In the genomic region with DNA sequence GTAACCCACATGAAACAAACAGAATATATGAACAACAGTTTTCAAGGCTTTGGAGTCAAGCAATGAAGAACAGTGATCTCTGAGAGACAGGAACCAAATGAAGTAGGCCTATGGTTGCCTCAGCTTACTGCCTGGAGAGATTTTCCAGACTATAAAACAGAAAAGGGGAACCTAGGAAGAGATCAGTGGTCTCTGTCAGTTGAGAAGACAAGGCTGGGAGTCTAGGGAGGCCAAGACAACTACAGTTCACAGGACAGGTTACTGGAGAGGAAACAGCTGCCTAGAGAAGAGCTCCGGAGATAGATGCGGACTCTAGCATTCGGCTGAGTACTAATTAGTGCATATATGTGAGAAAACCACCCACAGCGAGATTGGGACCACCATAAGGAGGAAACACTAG, we compare ENCODE assay signal across 28 cellular contexts.
"Had no signal": no experiment of that assay in that cellular context is flagged by ENCODE, and none has a peak within 500 bp of the region (broad histone marks: within the 10 kb centered on the region; RNA-seq: fewer than 3 reads in every experiment).

No MANE protein-coding gene starts in this region.

- H3K27me3 Mint-ChIP-seq: activated CD4-positive, alpha-beta memory T cell treated with anti-CD3 and anti-CD28 coated beads, Interleukin-2, amount 10 ng/mL, durations not matched to agents 7 days and 5 days; activated CD4-positive, alpha-beta T cell treated with anti-CD3 and anti-CD28 coated beads, Interleukin-2, amount 10 ng/mL, durations not matched to agents 7 days and 5 days; activated naive CD8-positive, alpha-beta T cell; activated T-helper 17 cell treated with anti-CD3 and anti-CD28 coated beads, Interleukin-2, amount 50 U/mL, for 72 hours; central memory CD8-positive, alpha-beta T cell had no signal

- H3K9me3 ChIP-seq: esophagus muscularis mucosa, gastrocnemius medialis, heart left ventricle had no signal

- H3K36me3 Mint-ChIP-seq: activated naive CD8-positive, alpha-beta T cell had no signal

- H3K27ac ChIP-seq: brain microvascular endothelial cell, esophagus muscularis mucosa, foreskin keratinocyte, gastrocnemius medialis, heart left ventricle had no signal

- H3K27ac Mint-ChIP-seq: activated CD4-positive, alpha-beta memory T cell treated with anti-CD3 and anti-CD28 coated beads, Interleukin-2, amount 10 ng/mL, durations not matched to agents 7 days and 5 days; activated CD4-positive, alpha-beta T cell treated with anti-CD3 and anti-CD28 coated beads, Interleukin-2, amount 10 ng/mL, durations not matched to agents 7 days and 5 days; activated naive CD8-positive, alpha-beta T cell; activated T-helper 17 cell treated with anti-CD3 and anti-CD28 coated beads, Interleukin-2, amount 50 U/mL, for 72 hours; effector memory CD8-positive, alpha-beta T cell; T-helper 1 cell treated with Interleukin-12 subunit alpha and Interleukin-12 subunit beta and Interleukin-4 antibody, amounts not matched to agents 30 μg/mL and 1 μg/mL, for 36 hours had no signal

- H3K4me3 ChIP-seq: esophagus muscularis mucosa, gastrocnemius medialis, heart left ventricle had no signal

- H3K27me3 ChIP-seq: brain microvascular endothelial cell, esophagus muscularis mucosa, foreskin keratinocyte, gastrocnemius medialis, heart left ventricle had no signal

- DNase-seq: activated CD4-positive, alpha-beta memory T cell treated with anti-CD3 and anti-CD28 coated beads, Interleukin-2, amount 10 ng/mL, durations not matched to agents 7 days and 5 days; activated CD4-positive, alpha-beta T cell treated with anti-CD3 and anti-CD28 coated beads for 1 hour; activated CD4-positive, alpha-beta T cell treated with anti-CD3 and anti-CD28 coated beads for 4 hours; activated CD4-positive, alpha-beta T cell treated with anti-CD3 and anti-CD28 coated beads, Interleukin-2, amount 10 ng/mL, durations not matched to agents 7 days and 5 days; activated CD4-positive, alpha-beta T cell treated with anti-CD3 and anti-CD28 coated beads, Interleukin-2, amount 50 U/mL, for 4 hours; activated effector memory CD4-positive, alpha-beta T cell treated with Interleukin-2 at 50 U/mL for 16 hours; activated gamma-delta T cell treated with Interleukin-2 at 50 U/mL for 16 hours; activated naive CD4-positive, alpha-beta T cell treated with anti-CD3 and anti-CD28 coated beads, Interleukin-2, amount 50 U/mL, for 16 hours; activated naive CD4-positive, alpha-beta T cell treated with Interleukin-2 at 50 U/mL for 16 hours; activated T-cell treated with anti-CD3 and anti-CD28 coated beads, Interleukin-2, amount 50 U/mL, for 4 hours; amniotic stem cell; anterior cingulate cortex; brain microvascular endothelial cell; cortex of kidney; dermis blood vessel endothelial cell; effector CD4-positive, alpha-beta T cell; effector memory CD8-positive, alpha-beta T cell; erythroblast; foreskin keratinocyte; gastrocnemius medialis; glutamatergic neuron; heart left ventricle; T-helper 9 cell had no signal

- ATAC-seq: activated T-cell treated with anti-CD3 and anti-CD28 coated beads, Interleukin-2, amount 50 U/mL, for 4 hours; activated T-helper 17 cell treated with anti-CD3 and anti-CD28 coated beads, Interleukin-2, amount 50 U/mL, for 72 hours; effector memory CD8-positive, alpha-beta T cell; foreskin keratinocyte; gastrocnemius medialis; heart left ventricle had no signal

- H3K4me1 ChIP-seq: foreskin keratinocyte, gastrocnemius medialis, heart left ventricle had no signal

- H3K4me1 Mint-ChIP-seq: activated CD4-positive, alpha-beta memory T cell treated with anti-CD3 and anti-CD28 coated beads, Interleukin-2, amount 10 ng/mL, durations not matched to agents 7 days and 5 days; activated CD4-positive, alpha-beta T cell treated with anti-CD3 and anti-CD28 coated beads, Interleukin-2, amount 10 ng/mL, durations not matched to agents 7 days and 5 days; activated T-helper 17 cell treated with anti-CD3 and anti-CD28 coated beads, Interleukin-2, amount 50 U/mL, for 72 hours; central memory CD8-positive, alpha-beta T cell had no signal

- H3K4me3 Mint-ChIP-seq: activated CD4-positive, alpha-beta memory T cell treated with anti-CD3 and anti-CD28 coated beads, Interleukin-2, amount 10 ng/mL, durations not matched to agents 7 days and 5 days; activated CD4-positive, alpha-beta T cell treated with anti-CD3 and anti-CD28 coated beads, Interleukin-2, amount 10 ng/mL, durations not matched to agents 7 days and 5 days; activated naive CD8-positive, alpha-beta T cell; activated T-cell treated with anti-CD3 and anti-CD28 coated beads, Interleukin-2, amount 50 U/mL, for 4 hours; activated T-helper 17 cell treated with anti-CD3 and anti-CD28 coated beads, Interleukin-2, amount 50 U/mL, for 72 hours; central memory CD8-positive, alpha-beta T cell; effector memory CD8-positive, alpha-beta T cell; T-helper 1 cell treated with Interleukin-12 subunit alpha and Interleukin-12 subunit beta and Interleukin-4 antibody, amounts not matched to agents 30 μg/mL and 1 μg/mL, for 36 hours had no signal

- H3K9me3 Mint-ChIP-seq: activated CD4-positive, alpha-beta memory T cell treated with anti-CD3 and anti-CD28 coated beads, Interleukin-2, amount 10 ng/mL, durations not matched to agents 7 days and 5 days; activated CD4-positive, alpha-beta T cell treated with anti-CD3 and anti-CD28 coated beads, Interleukin-2, amount 10 ng/mL, durations not matched to agents 7 days and 5 days; activated T-cell treated with anti-CD3 and anti-CD28 coated beads, Interleukin-2, amount 50 U/mL, for 4 hours; activated T-helper 17 cell treated with anti-CD3 and anti-CD28 coated beads, Interleukin-2, amount 50 U/mL, for 72 hours; central memory CD8-positive, alpha-beta T cell; effector memory CD8-positive, alpha-beta T cell; T-helper 1 cell treated with Interleukin-12 subunit alpha and Interleukin-12 subunit beta and Interleukin-4 antibody, amounts not matched to agents 30 μg/mL and 1 μg/mL, for 36 hours had no signal

- H3K36me3 ChIP-seq: brain microvascular endothelial cell, esophagus muscularis mucosa, gastrocnemius medialis, heart left ventricle had no signal
